19 cellular contexts compared by ENCODE assay signal in genomic region chr3:198070871-198071270, GRCh38.
A peak's percentile ranks its signal among the peaks of the same experiment; 100 is the strongest.
DNase-seq lines count a peak whose midpoint lies in the region; ATAC-seq and TF ChIP-seq lines count a peak whose summit lies in the region.
"Had no signal": no experiment of that assay in that cellular context is flagged by ENCODE, and none has a peak within 500 bp of the region (broad histone marks: within the 10 kb centered on the region; RNA-seq: fewer than 3 reads in every experiment).

No MANE protein-coding gene starts in this region.

- intact Hi-C loops in PC-3 (cut with micrococcal nuclease) = no loop called here

- H3K4me1 ChIP-seq in PC-3 (ENCODE audit: insufficient read depth, low read length) = peaks cover 4% of the 10 kb centered on the region; the same call in 1 of the 2 replicates
- no peaks in the 10 kb centered on the region for H3K4me1 ChIP-seq in smooth muscle cell (ENCODE audit: low read depth)
- H3K4me1 ChIP-seq: Peyer's patch had no signal

- H3F3A ChIP-seq in PC-3 (ENCODE audit: low read length, unreplicated experiment) (no peaks in the 10 kb centered on the region), smooth muscle cell (ENCODE audit: low read depth) (peaks cover 14% of the 10 kb centered on the region)

- TF ChIP-seq CTCF in PC-3 (conservative IDR thresholded peaks at IDR 0.05; ENCODE audit: low read depth, low read length) (no peak), epithelial cell of esophagus (IDR thresholded peaks at IDR 0.05; ENCODE audit: insufficient read depth, low read depth, low read length, missing control alignments) (no peak), smooth muscle cell (IDR thresholded peaks at IDR 0.05; ENCODE audit: borderline replicate concordance, insufficient read depth, poor library complexity, severe bottlenecking) (no peak)

- peaks cover 43% of the 10 kb centered on the region for H3K27me3 ChIP-seq in PC-3 (ENCODE audit: low read length)
- peaks cover 49% of the 10 kb centered on the region for H3K27me3 ChIP-seq in smooth muscle cell (ENCODE audit: low read depth)
- H3K27me3 ChIP-seq: BLaER1 treated with 17β-estradiol and CSF1 and Interleukin-3, amounts not matched to agents 10 nM and 100 nM; Peyer's patch had no signal

- H3K4me2 ChIP-seq in PC-3 (ENCODE audit: low read length) (no peak overlapping the region), smooth muscle cell (no peak overlapping the region)

- H3K4me3 ChIP-seq in PC-3 (ENCODE audit: low read length) (no peak overlapping the region), epithelial cell of esophagus (ENCODE audit: low read length) (no peak overlapping the region), smooth muscle cell (no peak overlapping the region)
- H3K4me3 ChIP-seq: BLaER1 treated with 17β-estradiol and CSF1 and Interleukin-3, amounts not matched to agents 10 nM and 100 nM; Peyer's patch had no signal

- no peaks in the 10 kb centered on the region for H3K9me2 ChIP-seq in PC-3 (replicated peaks; ENCODE audit: low read length)

- H4K20me1 ChIP-seq in PC-3 (ENCODE audit: low read length) (no peaks in the 10 kb centered on the region), smooth muscle cell (ENCODE audit: low read depth) (no peaks in the 10 kb centered on the region)
- H4K20me1 ChIP-seq: BLaER1 treated with 17β-estradiol and CSF1 and Interleukin-3, amounts not matched to agents 10 nM and 100 nM had no signal

- H3K36me3 ChIP-seq in PC-3 (ENCODE audit: low read depth, low read length) (no peaks in the 10 kb centered on the region), smooth muscle cell (ENCODE audit: low read depth) (no peaks in the 10 kb centered on the region)
- H3K36me3 ChIP-seq: Peyer's patch had no signal

- CTCF ChIA-PET in PC-3 (lab: Charles Lee) = no interaction called here

- H3K27ac ChIP-seq in PC-3 (ENCODE audit: low read length) = no peak overlapping the region
- H3K27ac ChIP-seq in smooth muscle cell (ENCODE audit: low read depth) = peak overlapping the region; percentile 73
- H3K27ac ChIP-seq: Peyer's patch had no signal

- 79% methylated on average over 5 of the region's 5 CpGs for WGBS in smooth muscle cell (ENCODE audit: low lambda C conversion rate)

- BruUV-seq in PC-3 (replicated peaks; lab: Mats Ljungman, UMichigan) = no TSS peak

- H3K9ac ChIP-seq in PC-3 (ENCODE audit: low read length) (no peak overlapping the region), smooth muscle cell (ENCODE audit: low read depth) (no peak overlapping the region)
- H3K9ac ChIP-seq: BLaER1 treated with 17β-estradiol and CSF1 and Interleukin-3, amounts not matched to agents 10 nM and 100 nM had no signal

- no peak overlapping the region for H2AFZ ChIP-seq in PC-3 (ENCODE audit: low read length)
- H2AFZ ChIP-seq in smooth muscle cell (ENCODE audit: low read depth) = no peak overlapping the region

- DNase-seq in NCI-H526 (lab: John Stamatoyannopoulos, UW) (peak; percentile 90 to 91), NCI-H526 treated with DMSO at 0.1 percent for 48 hours (lab: John Stamatoyannopoulos, UW) (no peak), PC-3 (peak; percentile 16), epithelial cell of esophagus (ENCODE audit: low read depth) (peak; percentile 84), smooth muscle cell (lab: John Stamatoyannopoulos, UW; ENCODE audit: unreplicated experiment) (no peak), iPS-NIHi7 (ENCODE audit: extremely low spot score) (no peak), NK-92 (lab: John Stamatoyannopoulos, UW; ENCODE audit: unreplicated experiment) (no peak)
- DNase-seq: 8988T; CD4-positive, alpha-beta memory T cell; Kasumi-1; MM.1S; NCI-H1048; NCI-H1417 treated with DMSO at 0.1 percent for 48 hours; NCI-H187; NCI-H2107; NCI-H748 treated with DMSO at 0.1 percent for 48 hours; NK-92 treated with Interleukin-12 subunit alpha and Interleukin-12 subunit beta, amount 100 ng/mL, for 24 hours; Peyer's patch had no signal

- H3K9me3 ChIP-seq in PC-3 (ENCODE audit: low read length) (no peaks in the 10 kb centered on the region), smooth muscle cell (replicated peaks; ENCODE audit: low read depth) (no peaks in the 10 kb centered on the region)
- H3K9me3 ChIP-seq: BLaER1 treated with 17β-estradiol and CSF1 and Interleukin-3, amounts not matched to agents 10 nM and 100 nM; Peyer's patch had no signal

- POLR2A ChIA-PET in PC-3 (lab: Charles Lee; ENCODE audit: unreplicated experiment) = no interaction called here

- no peak for ATAC-seq in PC-3

- H3K79me2 ChIP-seq in PC-3 (ENCODE audit: low read length) (no peaks in the 10 kb centered on the region), smooth muscle cell (ENCODE audit: low read depth) (no peaks in the 10 kb centered on the region)

Comparison
In these comparisons a context has a peak if more than half of its experiments do, and no peak if none do; other contexts are left out.
1. DNase-seq: peak in NCI-H526 (2 of 2), PC-3 (single experiment) and epithelial cell of esophagus (single experiment); none in NCI-H526 treated with DMSO at 0.1 percent for 48 hours (single experiment), smooth muscle cell (single experiment), iPS-NIHi7 (single experiment) and NK-92 (single experiment).